ENCODE assay signal across 8 cellular contexts in genomic region chr14:100640481-100641273, GRCh38. TPM values are rescaled to one million over a fixed set of nuclear protein-coding genes. Genes with fewer than 3 reads are reported as not detected.
A peak's percentile ranks its signal among the peaks of the same experiment; 100 is the strongest.
DNase-seq lines count a peak whose midpoint lies in the region; ATAC-seq lines count a peak whose summit lies in the region.

No MANE protein-coding gene starts in this region.

- DNase-seq in RPMI8226 (peak; percentile 79), LoVo (ENCODE audit: low spot score) (no peak), iPS-NIHi7 (ENCODE audit: extremely low spot score) (no peak), occipital lobe (lab: John Stamatoyannopoulos, UW) (no peak)
- peak; percentile 51 for DNase-seq in activated naive CD4-positive, alpha-beta T cell treated with anti-CD3 and anti-CD28 coated beads, Interleukin-2, amount 50 U/mL, for 16 hours
- peak; percentile 55 for DNase-seq in stimulated activated CD4-positive, alpha-beta T cell treated with anti-CD3 and anti-CD28 coated beads, Interleukin-4, amount 100 ng/mL, for 1 hour

- ATAC-seq in GM18508 (IDR thresholded peaks at IDR 0.05; ENCODE audit: insufficient read depth, unreplicated experiment): peak; percentile 86
- ATAC-seq in HG02884 (IDR thresholded peaks at IDR 0.05; ENCODE audit: unreplicated experiment): peak; percentile 95

RNA-seq across cellular contexts. Expression of gene BEGAIN, which starts 53.5 kb away (rescaled TPM):
- total RNA-seq in occipital lobe: 8.1 TPM

Comparison
In these comparisons a context has a peak if more than half of its experiments do, and no peak if none do; other contexts are left out.
1. DNase-seq: peak in RPMI8226 (single experiment), activated naive CD4-positive, alpha-beta T cell treated with anti-CD3 and anti-CD28 coated beads, Interleukin-2, amount 50 U/mL, for 16 hours (single experiment) and stimulated activated CD4-positive, alpha-beta T cell treated with anti-CD3 and anti-CD28 coated beads, Interleukin-4, amount 100 ng/mL, for 1 hour (single experiment); none in LoVo (single experiment), iPS-NIHi7 (single experiment) and occipital lobe (single experiment).